8 cellular contexts compared by ENCODE assay signal in the genomic region with DNA sequence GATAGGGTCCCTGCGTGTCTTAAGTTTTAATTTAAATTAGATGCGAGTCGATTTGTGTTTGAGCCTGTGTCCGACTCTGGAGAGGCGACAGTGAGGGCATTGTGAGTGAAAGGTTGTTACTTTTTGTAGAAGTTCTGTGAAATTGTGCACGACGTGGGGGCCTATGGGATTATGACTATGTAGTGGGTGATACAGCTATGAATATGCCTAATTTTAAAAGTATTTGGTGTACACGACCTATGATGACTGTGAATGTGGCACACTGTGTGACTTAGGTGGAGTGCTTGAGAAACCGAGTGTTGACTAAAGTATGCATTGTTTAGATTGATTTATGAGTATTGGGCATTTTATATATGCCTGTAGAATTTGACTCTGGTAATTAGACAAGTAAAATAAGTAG. TPM values are rescaled to one million over a fixed set of nuclear protein-coding genes. Genes with fewer than 3 reads are reported as not detected.
A peak's percentile ranks its signal among the peaks of the same experiment; 100 is the strongest.
DNase-seq lines count a peak whose midpoint lies in the region; ATAC-seq, FAIRE-seq and TF ChIP-seq lines count a peak whose summit lies in the region.

No MANE protein-coding gene starts in this region.

- DNase-seq in cardiac muscle cell (ENCODE audit: low read depth in 1 of 2, low spot score in 1 of 2), result no peak
- no peak for DNase-seq in Right ventricle myocardium inferior (ENCODE audit: missing footprints)
- DNase-seq in astrocyte of the cerebellum (ENCODE audit: low read depth), result no peak
- no peak for DNase-seq in lung (ENCODE audit: low spot score)
- no peak for DNase-seq in HTR-8/SVneo (ENCODE audit: insufficient read length, low spot score)
- no peak for DNase-seq in AML-193 (lab: John Stamatoyannopoulos, UW)

- H3K27ac ChIP-seq in cardiac muscle cell (peak overlapping the region; percentile 75), lung (ENCODE audit: low read depth in 1 of 2, low read length in 1 of 2) (peak overlapping the region in 1 of 2 donors; percentile 77), urinary bladder (ENCODE audit: low read depth) (no peak overlapping the region)

- FAIRE-seq in HTR-8/SVneo (lab: Jason Lieb, UNC), result no peak

- intact Hi-C loops in Right ventricle myocardium inferior (cut with DNase I), result no loop called here

- no peak for TF ChIP-seq CTCF in cardiac muscle cell (IDR thresholded peaks at IDR 0.05; ENCODE audit: low read depth, low read length)
- TF ChIP-seq CTCF in astrocyte of the cerebellum (IDR thresholded peaks at IDR 0.05; ENCODE audit: low read depth, low read length, missing control alignments), result no peak
- no peak for TF ChIP-seq CTCF in lung (IDR thresholded peaks at IDR 0.05; ENCODE audit: control extremely low read depth, extremely low read depth)

- H3K4me3 ChIP-seq in cardiac muscle cell (peak overlapping the region; percentile 49), astrocyte of the cerebellum (ENCODE audit: low read depth, low read length) (peak overlapping the region; percentile 91), lung (peak overlapping the region; percentile 72), urinary bladder (ENCODE audit: low read depth, low read length) (peak overlapping the region; percentile 79)

- WGBS in lung, 2 donors, result 10 to 11% methylated on average over 9 of the region's 9 CpGs
- 6% methylated on average over 9 of the region's 9 CpGs for WGBS in urinary bladder

- H3K4me1 ChIP-seq in cardiac muscle cell (ENCODE audit: low read depth), result peaks cover 8% of the 10 kb centered on the region
- H3K4me1 ChIP-seq in lung (ENCODE audit: control insufficient read depth in 2 of 2, insufficient read depth in 2 of 2, low read length in 2 of 2), result peaks cover 5 to 6% of the 10 kb centered on the region in 2 donors
- peaks cover 2% of the 10 kb centered on the region for H3K4me1 ChIP-seq in urinary bladder (ENCODE audit: insufficient read depth)

- H3K27me3 ChIP-seq in cardiac muscle cell (no peaks in the 10 kb centered on the region), lung (ENCODE audit: control insufficient read depth, insufficient read depth) (no peaks in the 10 kb centered on the region)

- peaks cover 37% of the 10 kb centered on the region for H3K36me3 ChIP-seq in cardiac muscle cell
- peaks cover 15 to 18% of the 10 kb centered on the region in 2 donors for H3K36me3 ChIP-seq in lung (ENCODE audit: control insufficient read depth in 2 of 2, insufficient read depth in 2 of 2, low read length in 2 of 2)
- H3K36me3 ChIP-seq in urinary bladder (ENCODE audit: insufficient read depth), result peaks cover 8% of the 10 kb centered on the region

- H3K9me3 ChIP-seq in cardiac muscle cell (ENCODE audit: low read depth), result no peaks in the 10 kb centered on the region
- peaks cover 0 to 15% of the 10 kb centered on the region in 2 donors for H3K9me3 ChIP-seq in lung (ENCODE audit: control insufficient read depth in 2 of 2, insufficient read depth in 1 of 2, low read length in 1 of 2)

- ATAC-seq in Right ventricle myocardium inferior (no peak), lung (ENCODE audit: insufficient read depth, low FRiP score) (no peak), GM19328 (IDR thresholded peaks at IDR 0.05; ENCODE audit: unreplicated experiment) (no peak)

- in situ Hi-C loops in astrocyte of the cerebellum (cut with HindIII; ENCODE audit: low sequenced_read_pairs), result no loop called here

RNA-seq across cellular contexts. Expression of gene ZNF567, which starts 0.6 kb away (rescaled TPM):
- total RNA-seq in cardiac muscle cell (4.5 and 5.5 TPM in 2 replicates), Right ventricle myocardium inferior (3.2 TPM), lung (10 to 100 TPM in 1 of 2 donors, 1 to 10 TPM in 1; 3.9 to 12.3 TPM), urinary bladder (22.9 TPM)
- polyA plus RNA-seq in cardiac muscle cell (6.6 and 19.6 TPM in 2 replicates), lung (1 to 10 TPM; 2.3 to 2.4 TPM), urinary bladder (5.2 TPM)

RNA-seq across cellular contexts. Expression of gene ZNF461, which starts 21.4 kb away (rescaled TPM):
- total RNA-seq in cardiac muscle cell, result 8.0 and 8.7 TPM in 2 replicates
- 2.7 and 7.7 TPM in 2 replicates for polyA plus RNA-seq in cardiac muscle cell
- total RNA-seq in Right ventricle myocardium inferior, result 6.9 TPM
- 10 to 100 TPM in 1 of 2 donors, 1 to 10 TPM in 1; 8.7 to 15.3 TPM for total RNA-seq in lung
- polyA plus RNA-seq in lung, result 1 to 10 TPM; 2.0 to 3.8 TPM
- 19.9 TPM for total RNA-seq in urinary bladder
- polyA plus RNA-seq in urinary bladder, result 4.7 TPM
